18 cellular contexts compared by ENCODE assay signal in the genomic region with DNA sequence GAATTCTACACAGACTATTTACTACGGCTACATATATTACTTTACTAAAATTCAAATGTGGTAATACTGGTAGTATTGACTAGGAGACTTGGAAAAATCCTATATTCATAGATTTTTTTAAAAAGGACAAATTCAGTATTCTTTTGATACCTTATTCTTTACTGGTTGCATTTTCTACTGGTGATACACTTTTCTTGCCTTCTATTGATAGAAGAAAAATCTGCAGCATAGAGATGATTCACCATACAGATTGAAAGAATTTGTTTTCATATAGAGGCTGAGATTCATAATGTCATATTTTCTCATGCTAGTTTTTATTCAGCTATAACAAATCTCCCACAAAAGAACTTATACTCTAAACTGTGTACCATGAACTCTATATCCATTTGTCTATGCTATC.
"Had no signal": no experiment of that assay in that cellular context is flagged by ENCODE, and none has a peak within 500 bp of the region (broad histone marks: within the 10 kb centered on the region; RNA-seq: fewer than 3 reads in every experiment).

No MANE protein-coding gene starts in this region.

- H3K27ac ChIP-seq: body of pancreas, left ventricle myocardium inferior, ovary, upper lobe of left lung had no signal

- H3K4me3 Mint-ChIP-seq: activated CD4-positive, alpha-beta T cell treated with anti-CD3 and anti-CD28 coated beads, Interleukin-2, amount 10 ng/mL, durations not matched to agents 7 days and 5 days; activated naive CD4-positive, alpha-beta T cell treated with anti-CD3 and anti-CD28 coated beads for 36 hours; activated T-helper 17 cell treated with anti-CD3 and anti-CD28 coated beads, Interleukin-2, amount 50 U/mL, for 72 hours; nephron progenitor cell; stimulated activated naive CD8-positive, alpha-beta T cell treated with anti-CD3 and anti-CD28 coated beads, Interleukin-15, Interleukin-2, amounts not matched to agents 100 ng/mL and 50 ng/mL, for 24 hours; T-cell had no signal

- H3K9me3 Mint-ChIP-seq: activated CD4-positive, alpha-beta T cell treated with anti-CD3 and anti-CD28 coated beads, Interleukin-2, amount 10 ng/mL, durations not matched to agents 7 days and 5 days; activated naive CD4-positive, alpha-beta T cell treated with anti-CD3 and anti-CD28 coated beads for 36 hours; activated T-helper 17 cell treated with anti-CD3 and anti-CD28 coated beads, Interleukin-2, amount 50 U/mL, for 72 hours; nephron progenitor cell; stimulated activated naive CD8-positive, alpha-beta T cell treated with anti-CD3 and anti-CD28 coated beads, Interleukin-15, Interleukin-2, amounts not matched to agents 100 ng/mL and 50 ng/mL, for 24 hours; T-cell had no signal

- ATAC-seq: activated T-helper 17 cell treated with anti-CD3 and anti-CD28 coated beads, Interleukin-2, amount 50 U/mL, for 72 hours; body of pancreas; T-cell had no signal

- H3K27me3 ChIP-seq: body of pancreas, dorsolateral prefrontal cortex, esophagus squamous epithelium, ovary, upper lobe of left lung had no signal

- H3K27me3 Mint-ChIP-seq: activated CD4-positive, alpha-beta T cell treated with anti-CD3 and anti-CD28 coated beads, Interleukin-2, amount 10 ng/mL, durations not matched to agents 7 days and 5 days; activated T-helper 17 cell treated with anti-CD3 and anti-CD28 coated beads, Interleukin-2, amount 50 U/mL, for 72 hours; stimulated activated naive CD8-positive, alpha-beta T cell treated with anti-CD3 and anti-CD28 coated beads, Interleukin-15, Interleukin-2, amounts not matched to agents 100 ng/mL and 50 ng/mL, for 24 hours; T-cell had no signal

- H3K4me1 Mint-ChIP-seq: activated CD4-positive, alpha-beta T cell treated with anti-CD3 and anti-CD28 coated beads, Interleukin-2, amount 10 ng/mL, durations not matched to agents 7 days and 5 days; activated T-helper 17 cell treated with anti-CD3 and anti-CD28 coated beads, Interleukin-2, amount 50 U/mL, for 72 hours; T-cell had no signal

- DNase-seq: activated CD4-positive, alpha-beta T cell treated with anti-CD3 and anti-CD28 coated beads, Interleukin-2, amount 10 ng/mL, durations not matched to agents 7 days and 5 days; activated naive CD4-positive, alpha-beta T cell treated with anti-CD3 and anti-CD28 coated beads for 36 hours; activated T-cell treated with anti-CD3 and anti-CD28 coated beads for 4 hours; body of pancreas; cerebellar nuclear complex; dorsolateral prefrontal cortex; esophagus squamous epithelium; head of caudate nucleus; kidney; left ventricle myocardium inferior; nephron progenitor cell; ovary; stimulated activated CD4-positive, alpha-beta T cell treated with anti-CD3 and anti-CD28 coated beads, Interleukin-4, amount 100 ng/mL, for 1 hour; stimulated activated CD8-positive, alpha-beta memory T cell treated with anti-CD3 and anti-CD28 coated beads, Interleukin-4, amount 100 ng/mL, for 48 hours; T-cell; upper lobe of left lung had no signal

- H3K27ac Mint-ChIP-seq: activated CD4-positive, alpha-beta T cell treated with anti-CD3 and anti-CD28 coated beads, Interleukin-2, amount 10 ng/mL, durations not matched to agents 7 days and 5 days; activated naive CD4-positive, alpha-beta T cell treated with anti-CD3 and anti-CD28 coated beads for 36 hours; activated T-helper 17 cell treated with anti-CD3 and anti-CD28 coated beads, Interleukin-2, amount 50 U/mL, for 72 hours; stimulated activated naive CD8-positive, alpha-beta T cell treated with anti-CD3 and anti-CD28 coated beads, Interleukin-15, Interleukin-2, amounts not matched to agents 100 ng/mL and 50 ng/mL, for 24 hours; T-cell had no signal

- H3K36me3 ChIP-seq: ovary had no signal

- H3K4me1 ChIP-seq: body of pancreas, left ventricle myocardium inferior, upper lobe of left lung had no signal

- H3K4me3 ChIP-seq: body of pancreas, dorsolateral prefrontal cortex, esophagus squamous epithelium, left ventricle myocardium inferior, ovary, upper lobe of left lung had no signal

- H3K9me3 ChIP-seq: body of pancreas, esophagus squamous epithelium, left ventricle myocardium inferior, ovary, upper lobe of left lung had no signal
